In genomic region chr7:159027091-159027802, GRCh38 we compare ENCODE assay signal across 9 cellular contexts.
DNase-seq lines count a peak whose midpoint lies in the region.
"Had no signal": no experiment of that assay in that cellular context is flagged by ENCODE, and none has a peak within 500 bp of the region (broad histone marks: within the 10 kb centered on the region; RNA-seq: fewer than 3 reads in every experiment).

No MANE protein-coding gene starts in this region.

- peak; percentile 66 for DNase-seq in ACHN
- DNase-seq in ELF-1 (ENCODE audit: low read depth, low spot score), result peak; percentile 60
- DNase-seq in activated CD8-positive, alpha-beta memory T cell treated with anti-CD3 and anti-CD28 coated beads, Interleukin-2, amount 50 U/mL, for 4 hours, result peak; percentile 8
- DNase-seq in left kidney (ENCODE audit: low read depth, low spot score), result peak; percentile 73
- DNase-seq in NCI-H446 (lab: John Stamatoyannopoulos, UW), result no peak
- DNase-seq in superior temporal gyrus (ENCODE audit: extremely low spot score), result no peak
- DNase-seq in GOT3 (lab: John Stamatoyannopoulos, UW), result no peak
- DNase-seq in NCI-H226, result no peak
- DNase-seq: effector CD8-positive, alpha-beta T cell had no signal

- in situ Hi-C loops in ACHN (cut with HindIII; ENCODE audit: low pct_ligation_motif_present, low pct_unique_long_range_greater_than_20kb, low sequenced_read_pairs), result no loop called here

Comparison
In these comparisons a context has a peak if more than half of its experiments do, and no peak if none do; other contexts are left out.
1. DNase-seq: peak in ACHN (single experiment), ELF-1 (single experiment), activated CD8-positive, alpha-beta memory T cell treated with anti-CD3 and anti-CD28 coated beads, Interleukin-2, amount 50 U/mL, for 4 hours (single experiment) and left kidney (single experiment); none in NCI-H446 (0 of 2), superior temporal gyrus (single experiment), GOT3 (single experiment) and NCI-H226 (single experiment).